Comparison of ENCODE assay signal across 2 cellular contexts in the genomic region with DNA sequence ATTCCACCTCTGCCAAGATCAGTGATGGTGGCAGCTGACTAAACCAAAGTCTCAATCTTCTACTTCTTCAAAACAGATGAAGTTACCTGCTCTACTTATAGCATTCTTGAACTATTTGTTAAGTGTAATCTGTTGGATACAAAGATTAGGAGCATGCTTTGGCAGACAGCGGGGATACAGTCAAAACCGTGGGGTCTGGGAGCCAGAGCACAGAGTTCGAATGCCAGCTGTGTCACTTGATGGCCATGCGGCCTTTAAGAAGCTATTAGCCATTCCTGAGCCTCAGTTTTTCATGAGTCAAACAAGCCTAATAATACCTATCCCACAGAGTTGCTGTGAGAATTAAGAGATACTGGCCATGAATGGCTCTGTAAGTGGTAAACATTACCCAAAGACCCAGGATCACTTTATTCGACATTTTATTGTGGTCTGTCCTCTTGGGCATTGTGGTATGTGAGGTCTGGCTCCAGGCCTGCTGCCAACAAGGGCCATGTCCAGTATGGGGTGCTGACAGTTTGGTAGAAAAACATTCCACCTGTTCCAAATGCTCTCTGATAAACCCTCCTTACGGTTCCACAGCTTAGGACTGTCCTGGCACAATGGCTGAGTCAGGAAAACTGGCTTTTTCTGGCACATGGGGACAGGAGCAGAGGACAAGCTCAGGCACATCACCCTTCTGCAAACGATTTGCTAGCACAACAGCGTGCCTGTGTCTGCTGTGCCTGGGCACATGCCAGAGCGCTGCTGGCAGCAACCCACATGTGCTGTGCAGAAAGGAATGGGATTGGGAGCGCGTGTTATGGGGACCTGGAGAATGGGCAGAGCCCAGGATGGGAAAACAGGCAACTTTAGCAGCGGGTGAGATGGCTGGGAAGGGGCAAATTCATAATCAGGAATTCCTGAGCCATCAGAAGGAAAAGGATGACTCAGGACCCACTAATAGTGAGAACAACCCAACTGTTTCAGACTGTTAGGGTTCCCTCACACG.
TF ChIP-seq lines count a peak whose summit lies in the region.

No MANE protein-coding gene starts in this region.

TF ChIP-seq in A549, 52 proteins besides CTCF, POLR2A, EP300 and RAD21:
- no peak for TF ChIP-seq FOSL2 (IDR thresholded peaks at IDR 0.05)
- TF ChIP-seq FOSL2 (CRISPR knock-in tag; IDR thresholded peaks at IDR 0.05), result peak; percentile 23; the same call in 1 of the 2 replicates
- TF ChIP-seq SREBF2 (IDR thresholded peaks at IDR 0.05), result no peak
- no peak for TF ChIP-seq HOXB13 (CRISPR knock-in tag; IDR thresholded peaks at IDR 0.05; ENCODE audit: low read depth)
- TF ChIP-seq CHD4 (IDR thresholded peaks at IDR 0.05; ENCODE audit: borderline replicate concordance), result no peak
- TF ChIP-seq, protein P1, sequence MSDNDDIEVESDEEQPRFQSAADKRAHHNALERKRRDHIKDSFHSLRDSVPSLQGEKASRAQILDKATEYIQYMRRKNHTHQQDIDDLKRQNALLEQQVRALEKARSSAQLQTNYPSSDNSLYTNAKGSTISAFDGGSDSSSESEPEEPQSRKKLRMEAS (IDR thresholded peaks at IDR 0.05), result peak; percentile 81
- TF ChIP-seq, protein P2, sequence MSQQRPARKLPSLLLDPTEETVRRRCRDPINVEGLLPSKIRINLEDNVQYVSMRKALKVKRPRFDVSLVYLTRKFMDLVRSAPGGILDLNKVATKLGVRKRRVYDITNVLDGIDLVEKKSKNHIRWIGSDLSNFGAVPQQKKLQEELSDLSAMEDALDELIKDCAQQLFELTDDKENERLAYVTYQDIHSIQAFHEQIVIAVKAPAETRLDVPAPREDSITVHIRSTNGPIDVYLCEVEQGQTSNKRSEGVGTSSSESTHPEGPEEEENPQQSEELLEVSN (IDR thresholded peaks at IDR 0.05; ENCODE audit: borderline replicate concordance, low read depth), result peak; percentile 40; the same call in 1 of the 2 replicates
- peak; percentile 60 for TF ChIP-seq MAFK (IDR thresholded peaks at IDR 0.05; ENCODE audit: partially characterized antibody)
- TF ChIP-seq POLR2AphosphoS2 (conservative IDR thresholded peaks at IDR 0.05; ENCODE audit: low read length), result no peak

TF ChIP-seq in HepG2, 621 proteins besides CTCF, POLR2A, EP300 and RAD21 (continues in another document):
- peak in 1 of 2 experiments; percentile 28; a peak in 1 of 4 replicates for TF ChIP-seq MAFK (conservative IDR thresholded peaks at IDR 0.05 in 1 of 2, IDR thresholded peaks at IDR 0.05 in 1 of 2; ENCODE audit: low read length in 2 of 2)
- TF ChIP-seq, protein P3, sequence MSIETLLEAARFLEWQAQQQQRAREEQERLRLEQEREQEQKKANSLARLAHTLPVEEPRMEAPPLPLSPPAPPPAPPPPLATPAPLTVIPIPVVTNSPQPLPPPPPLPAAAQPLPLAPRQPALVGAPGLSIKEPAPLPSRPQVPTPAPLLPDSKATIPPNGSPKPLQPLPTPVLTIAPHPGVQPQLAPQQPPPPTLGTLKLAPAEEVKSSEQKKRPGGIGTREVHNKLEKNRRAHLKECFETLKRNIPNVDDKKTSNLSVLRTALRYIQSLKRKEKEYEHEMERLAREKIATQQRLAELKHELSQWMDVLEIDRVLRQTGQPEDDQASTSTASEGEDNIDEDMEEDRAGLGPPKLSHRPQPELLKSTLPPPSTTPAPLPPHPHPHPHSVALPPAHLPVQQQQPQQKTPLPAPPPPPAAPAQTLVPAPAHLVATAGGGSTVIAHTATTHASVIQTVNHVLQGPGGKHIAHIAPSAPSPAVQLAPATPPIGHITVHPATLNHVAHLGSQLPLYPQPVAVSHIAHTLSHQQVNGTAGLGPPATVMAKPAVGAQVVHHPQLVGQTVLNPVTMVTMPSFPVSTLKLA (IDR thresholded peaks at IDR 0.05), result peak; percentile 65
- no peak for TF ChIP-seq EZH2 (conservative IDR thresholded peaks at IDR 0.05; ENCODE audit: low read depth, low read length)
- TF ChIP-seq, protein P4, sequence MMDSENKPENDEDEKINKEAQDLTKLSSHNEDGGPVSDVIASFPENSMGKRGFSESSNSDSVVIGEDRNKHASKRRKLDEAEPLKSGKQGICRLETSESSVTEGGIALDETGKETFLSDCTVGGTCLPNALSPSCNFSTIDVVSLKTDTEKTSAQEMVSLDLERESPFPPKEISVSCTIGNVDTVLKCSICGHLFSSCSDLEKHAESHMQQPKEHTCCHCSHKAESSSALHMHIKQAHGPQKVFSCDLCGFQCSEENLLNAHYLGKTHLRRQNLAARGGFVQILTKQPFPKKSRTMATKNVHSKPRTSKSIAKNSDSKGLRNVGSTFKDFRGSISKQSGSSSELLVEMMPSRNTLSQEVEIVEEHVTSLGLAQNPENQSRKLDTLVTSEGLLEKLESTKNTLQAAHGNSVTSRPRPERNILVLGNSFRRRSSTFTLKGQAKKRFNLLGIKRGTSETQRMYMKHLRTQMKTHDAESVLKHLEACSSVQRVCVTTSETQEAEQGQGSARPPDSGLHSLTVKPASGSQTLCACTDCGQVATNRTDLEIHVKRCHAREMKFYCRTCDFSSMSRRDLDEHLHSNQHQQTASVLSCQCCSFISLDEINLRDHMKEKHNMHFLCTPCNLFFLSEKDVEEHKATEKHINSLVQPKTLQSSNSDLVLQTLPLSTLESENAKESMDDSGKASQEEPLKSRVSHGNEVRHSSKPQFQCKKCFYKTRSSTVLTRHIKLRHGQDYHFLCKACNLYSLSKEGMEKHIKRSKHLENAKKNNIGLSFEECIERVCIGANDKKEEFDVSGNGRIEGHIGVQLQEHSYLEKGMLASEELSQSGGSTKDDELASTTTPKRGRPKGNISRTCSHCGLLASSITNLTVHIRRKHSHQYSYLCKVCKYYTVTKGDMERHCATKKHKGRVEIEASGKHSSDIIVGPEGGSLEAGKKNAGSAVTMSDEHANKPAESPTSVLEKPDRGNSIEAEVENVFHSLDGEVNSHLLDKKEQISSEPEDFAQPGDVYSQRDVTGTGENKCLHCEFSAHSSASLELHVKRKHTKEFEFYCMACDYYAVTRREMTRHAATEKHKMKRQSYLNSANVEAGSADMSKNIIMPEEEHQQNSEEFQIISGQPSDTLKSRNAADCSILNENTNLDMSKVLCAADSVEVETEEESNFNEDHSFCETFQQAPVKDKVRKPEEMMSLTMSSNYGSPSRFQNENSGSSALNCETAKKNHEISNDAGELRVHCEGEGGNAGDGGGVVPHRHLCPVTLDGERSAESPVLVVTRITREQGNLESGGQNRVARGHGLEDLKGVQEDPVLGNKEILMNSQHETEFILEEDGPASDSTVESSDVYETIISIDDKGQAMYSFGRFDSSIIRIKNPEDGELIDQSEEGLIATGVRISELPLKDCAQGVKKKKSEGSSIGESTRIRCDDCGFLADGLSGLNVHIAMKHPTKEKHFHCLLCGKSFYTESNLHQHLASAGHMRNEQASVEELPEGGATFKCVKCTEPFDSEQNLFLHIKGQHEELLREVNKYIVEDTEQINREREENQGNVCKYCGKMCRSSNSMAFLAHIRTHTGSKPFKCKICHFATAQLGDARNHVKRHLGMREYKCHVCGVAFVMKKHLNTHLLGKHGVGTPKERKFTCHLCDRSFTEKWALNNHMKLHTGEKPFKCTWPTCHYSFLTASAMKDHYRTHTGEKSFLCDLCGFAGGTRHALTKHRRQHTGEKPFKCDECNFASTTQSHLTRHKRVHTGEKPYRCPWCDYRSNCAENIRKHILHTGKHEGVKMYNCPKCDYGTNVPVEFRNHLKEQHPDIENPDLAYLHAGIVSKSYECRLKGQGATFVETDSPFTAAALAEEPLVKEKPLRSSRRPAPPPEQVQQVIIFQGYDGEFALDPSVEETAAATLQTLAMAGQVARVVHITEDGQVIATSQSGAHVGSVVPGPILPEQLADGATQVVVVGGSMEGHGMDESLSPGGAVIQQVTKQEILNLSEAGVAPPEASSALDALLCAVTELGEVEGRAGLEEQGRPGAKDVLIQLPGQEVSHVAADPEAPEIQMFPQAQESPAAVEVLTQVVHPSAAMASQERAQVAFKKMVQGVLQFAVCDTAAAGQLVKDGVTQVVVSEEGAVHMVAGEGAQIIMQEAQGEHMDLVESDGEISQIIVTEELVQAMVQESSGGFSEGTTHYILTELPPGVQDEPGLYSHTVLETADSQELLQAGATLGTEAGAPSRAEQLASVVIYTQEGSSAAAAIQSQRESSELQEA (CRISPR knock-in tag; IDR thresholded peaks at IDR 0.05; ENCODE audit: not compliant biosample characterization), result no peak
- no peak for TF ChIP-seq GTF2F1 (IDR thresholded peaks at IDR 0.05; ENCODE audit: low read length)
- TF ChIP-seq ZNF790 (CRISPR knock-in tag; IDR thresholded peaks at IDR 0.05; ENCODE audit: borderline replicate concordance), result no peak
- TF ChIP-seq, protein P5, sequence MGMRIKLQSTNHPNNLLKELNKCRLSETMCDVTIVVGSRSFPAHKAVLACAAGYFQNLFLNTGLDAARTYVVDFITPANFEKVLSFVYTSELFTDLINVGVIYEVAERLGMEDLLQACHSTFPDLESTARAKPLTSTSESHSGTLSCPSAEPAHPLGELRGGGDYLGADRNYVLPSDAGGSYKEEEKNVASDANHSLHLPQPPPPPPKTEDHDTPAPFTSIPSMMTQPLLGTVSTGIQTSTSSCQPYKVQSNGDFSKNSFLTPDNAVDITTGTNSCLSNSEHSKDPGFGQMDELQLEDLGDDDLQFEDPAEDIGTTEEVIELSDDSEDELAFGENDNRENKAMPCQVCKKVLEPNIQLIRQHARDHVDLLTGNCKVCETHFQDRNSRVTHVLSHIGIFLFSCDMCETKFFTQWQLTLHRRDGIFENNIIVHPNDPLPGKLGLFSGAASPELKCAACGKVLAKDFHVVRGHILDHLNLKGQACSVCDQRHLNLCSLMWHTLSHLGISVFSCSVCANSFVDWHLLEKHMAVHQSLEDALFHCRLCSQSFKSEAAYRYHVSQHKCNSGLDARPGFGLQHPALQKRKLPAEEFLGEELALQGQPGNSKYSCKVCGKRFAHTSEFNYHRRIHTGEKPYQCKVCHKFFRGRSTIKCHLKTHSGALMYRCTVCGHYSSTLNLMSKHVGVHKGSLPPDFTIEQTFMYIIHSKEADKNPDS (CRISPR knock-in tag; IDR thresholded peaks at IDR 0.05), result no peak
- no peak for TF ChIP-seq BRCA1 (CRISPR knock-in tag; IDR thresholded peaks at IDR 0.05)
- TF ChIP-seq YY1 (IDR thresholded peaks at IDR 0.05; ENCODE audit: insufficient read depth, insufficient replicate concordance, low read depth, low read length), result no peak
- TF ChIP-seq, protein P6, sequence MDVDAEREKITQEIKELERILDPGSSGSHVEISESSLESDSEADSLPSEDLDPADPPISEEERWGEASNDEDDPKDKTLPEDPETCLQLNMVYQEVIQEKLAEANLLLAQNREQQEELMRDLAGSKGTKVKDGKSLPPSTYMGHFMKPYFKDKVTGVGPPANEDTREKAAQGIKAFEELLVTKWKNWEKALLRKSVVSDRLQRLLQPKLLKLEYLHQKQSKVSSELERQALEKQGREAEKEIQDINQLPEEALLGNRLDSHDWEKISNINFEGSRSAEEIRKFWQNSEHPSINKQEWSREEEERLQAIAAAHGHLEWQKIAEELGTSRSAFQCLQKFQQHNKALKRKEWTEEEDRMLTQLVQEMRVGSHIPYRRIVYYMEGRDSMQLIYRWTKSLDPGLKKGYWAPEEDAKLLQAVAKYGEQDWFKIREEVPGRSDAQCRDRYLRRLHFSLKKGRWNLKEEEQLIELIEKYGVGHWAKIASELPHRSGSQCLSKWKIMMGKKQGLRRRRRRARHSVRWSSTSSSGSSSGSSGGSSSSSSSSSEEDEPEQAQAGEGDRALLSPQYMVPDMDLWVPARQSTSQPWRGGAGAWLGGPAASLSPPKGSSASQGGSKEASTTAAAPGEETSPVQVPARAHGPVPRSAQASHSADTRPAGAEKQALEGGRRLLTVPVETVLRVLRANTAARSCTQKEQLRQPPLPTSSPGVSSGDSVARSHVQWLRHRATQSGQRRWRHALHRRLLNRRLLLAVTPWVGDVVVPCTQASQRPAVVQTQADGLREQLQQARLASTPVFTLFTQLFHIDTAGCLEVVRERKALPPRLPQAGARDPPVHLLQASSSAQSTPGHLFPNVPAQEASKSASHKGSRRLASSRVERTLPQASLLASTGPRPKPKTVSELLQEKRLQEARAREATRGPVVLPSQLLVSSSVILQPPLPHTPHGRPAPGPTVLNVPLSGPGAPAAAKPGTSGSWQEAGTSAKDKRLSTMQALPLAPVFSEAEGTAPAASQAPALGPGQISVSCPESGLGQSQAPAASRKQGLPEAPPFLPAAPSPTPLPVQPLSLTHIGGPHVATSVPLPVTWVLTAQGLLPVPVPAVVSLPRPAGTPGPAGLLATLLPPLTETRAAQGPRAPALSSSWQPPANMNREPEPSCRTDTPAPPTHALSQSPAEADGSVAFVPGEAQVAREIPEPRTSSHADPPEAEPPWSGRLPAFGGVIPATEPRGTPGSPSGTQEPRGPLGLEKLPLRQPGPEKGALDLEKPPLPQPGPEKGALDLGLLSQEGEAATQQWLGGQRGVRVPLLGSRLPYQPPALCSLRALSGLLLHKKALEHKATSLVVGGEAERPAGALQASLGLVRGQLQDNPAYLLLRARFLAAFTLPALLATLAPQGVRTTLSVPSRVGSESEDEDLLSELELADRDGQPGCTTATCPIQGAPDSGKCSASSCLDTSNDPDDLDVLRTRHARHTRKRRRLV (CRISPR knock-in tag; IDR thresholded peaks at IDR 0.05), result no peak
- peak; percentile 71; the same call in 1 of the 2 replicates for TF ChIP-seq HNRNPL (IDR thresholded peaks at IDR 0.05; ENCODE audit: low read depth, low read length)
- TF ChIP-seq, protein P7, sequence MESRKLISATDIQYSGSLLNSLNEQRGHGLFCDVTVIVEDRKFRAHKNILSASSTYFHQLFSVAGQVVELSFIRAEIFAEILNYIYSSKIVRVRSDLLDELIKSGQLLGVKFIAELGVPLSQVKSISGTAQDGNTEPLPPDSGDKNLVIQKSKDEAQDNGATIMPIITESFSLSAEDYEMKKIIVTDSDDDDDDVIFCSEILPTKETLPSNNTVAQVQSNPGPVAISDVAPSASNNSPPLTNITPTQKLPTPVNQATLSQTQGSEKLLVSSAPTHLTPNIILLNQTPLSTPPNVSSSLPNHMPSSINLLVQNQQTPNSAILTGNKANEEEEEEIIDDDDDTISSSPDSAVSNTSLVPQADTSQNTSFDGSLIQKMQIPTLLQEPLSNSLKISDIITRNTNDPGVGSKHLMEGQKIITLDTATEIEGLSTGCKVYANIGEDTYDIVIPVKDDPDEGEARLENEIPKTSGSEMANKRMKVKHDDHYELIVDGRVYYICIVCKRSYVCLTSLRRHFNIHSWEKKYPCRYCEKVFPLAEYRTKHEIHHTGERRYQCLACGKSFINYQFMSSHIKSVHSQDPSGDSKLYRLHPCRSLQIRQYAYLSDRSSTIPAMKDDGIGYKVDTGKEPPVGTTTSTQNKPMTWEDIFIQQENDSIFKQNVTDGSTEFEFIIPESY (CRISPR knock-in tag; IDR thresholded peaks at IDR 0.05), result peak; percentile 78
